Comparison of ENCODE assay signal across 8 cellular contexts in the genomic region with DNA sequence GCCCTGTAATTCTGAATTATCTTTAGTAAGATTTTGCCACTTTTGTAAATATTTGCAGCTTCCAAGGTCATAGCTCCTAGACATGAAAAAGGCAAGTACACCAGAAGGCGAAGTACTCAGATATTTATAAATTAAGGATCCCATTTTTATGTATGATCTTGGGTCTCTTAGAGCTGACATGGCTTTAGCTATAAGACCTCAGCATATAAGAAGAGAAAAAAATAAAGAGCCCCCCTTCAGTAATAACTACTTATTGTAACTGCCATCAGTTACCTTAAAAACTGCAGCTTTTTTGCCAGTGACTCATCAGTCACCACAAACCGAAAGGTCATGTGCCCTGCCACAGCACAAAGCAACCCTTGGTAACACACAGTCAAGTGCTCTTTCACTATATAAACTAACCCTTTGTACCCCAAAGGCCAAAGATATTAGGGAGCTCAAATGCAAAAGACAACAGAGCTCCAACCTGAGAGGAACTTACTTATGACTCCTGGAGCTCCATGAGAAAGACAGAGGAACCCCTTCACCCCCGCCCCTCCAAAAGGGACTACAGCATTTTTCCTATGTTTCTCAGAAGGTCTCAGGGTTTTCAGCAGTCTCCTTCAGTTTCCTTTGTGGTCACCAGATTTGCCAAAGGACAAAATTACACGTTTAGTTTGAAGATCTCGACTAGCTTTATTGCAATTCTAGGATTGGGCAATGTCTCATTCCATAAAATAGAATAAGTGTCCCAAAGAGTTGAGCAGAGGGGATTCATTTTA.
DNase-seq lines count a peak whose midpoint lies in the region; TF ChIP-seq lines count a peak whose summit lies in the region.

No MANE protein-coding gene starts in this region.

- H3K36me3 ChIP-seq in Loucy (ENCODE audit: insufficient read depth, low read length) (no peaks in the 10 kb centered on the region), liver (ENCODE audit: control insufficient read depth in 4 of 4, insufficient read depth in 3 of 4, low read depth in 1 of 4, low read length in 3 of 4) (no peaks in the 10 kb centered on the region)

- no peak overlapping the region for H2AFZ ChIP-seq in Loucy (ENCODE audit: low read length)

- no peaks in the 10 kb centered on the region for H3K27me3 ChIP-seq in Loucy (ENCODE audit: insufficient read depth, low read length, poor library complexity, severe bottlenecking)
- no peaks in the 10 kb centered on the region for H3K27me3 ChIP-seq in liver (ENCODE audit: control insufficient read depth in 4 of 4, insufficient read depth in 4 of 4, low read length in 3 of 4)

- DNase-seq in GM12864 (ENCODE audit: low read depth): peak; percentile 25
- DNase-seq in HCEC 1CT: peak; percentile 77
- DNase-seq in activated T-cell treated with anti-CD3 and anti-CD28 coated beads for 24 hours (ENCODE audit: low read depth): peak; percentile 37
- DNase-seq in NCI-H1694 treated with DMSO at 0.1 percent for 48 hours (lab: John Stamatoyannopoulos, UW): no peak
- no peak for DNase-seq in dermis blood vessel endothelial cell
- DNase-seq in NCI-H2227 treated with DMSO at 0.1 percent for 48 hours (lab: John Stamatoyannopoulos, UW): no peak

- peak overlapping the region; percentile 70 for H3K9ac ChIP-seq in Loucy (ENCODE audit: low read depth, low read length, poor library complexity, severe bottlenecking)
- peak overlapping the region in 1 of 2 donors; percentile 43 for H3K9ac ChIP-seq in liver (ENCODE audit: low read depth in 1 of 2, low read length in 2 of 2)

- TF ChIP-seq CTCF in GM12864 (IDR thresholded peaks at IDR 0.05; ENCODE audit: low read depth, low read length, missing control alignments): no peak
- TF ChIP-seq CTCF in Loucy (conservative IDR thresholded peaks at IDR 0.05; ENCODE audit: low read length): no peak
- no peak for TF ChIP-seq CTCF in liver (IDR thresholded peaks at IDR 0.05; ENCODE audit: low read depth, low read length, missing input control)

- H3K9me3 ChIP-seq in Loucy (ENCODE audit: insufficient read depth, low read depth, low read length): no peaks in the 10 kb centered on the region
- H3K9me3 ChIP-seq in liver (ENCODE audit: control insufficient read depth in 4 of 4, low read length in 3 of 4): no peaks in the 10 kb centered on the region

- peak overlapping the region; percentile 25 to 42 for H3K27ac ChIP-seq in liver (ENCODE audit: low read depth in 1 of 2, low read length in 2 of 2)

- H3K4me1 ChIP-seq in Loucy (ENCODE audit: insufficient read depth, low read length, poor library complexity, severe bottlenecking): peaks cover 60% of the 10 kb centered on the region
- H3K4me1 ChIP-seq in liver (ENCODE audit: control insufficient read depth in 4 of 4, insufficient read depth in 4 of 4, low read length in 3 of 4): peaks cover 0 to 7% (median 0%) of the 10 kb centered on the region in 4 donors

- H3K79me2 ChIP-seq in Loucy (ENCODE audit: insufficient read depth, low read length): no peaks in the 10 kb centered on the region

- H4K20me1 ChIP-seq in Loucy (ENCODE audit: insufficient read depth, low read length, poor library complexity, severe bottlenecking): no peaks in the 10 kb centered on the region

- H3K4me2 ChIP-seq in Loucy (ENCODE audit: low read depth, low read length, poor library complexity, severe bottlenecking): peak overlapping the region; percentile 69

- H3F3A ChIP-seq in Loucy (ENCODE audit: low read depth): peaks cover 9% of the 10 kb centered on the region; the same call in 1 of the 2 replicates

- H3K4me3 ChIP-seq in GM12864 (ENCODE audit: low read depth, low read length): no peak overlapping the region
- peak overlapping the region; percentile 59 for H3K4me3 ChIP-seq in Loucy (ENCODE audit: low read length, poor library complexity, severe bottlenecking)
- H3K4me3 ChIP-seq in liver (ENCODE audit: low read depth in 1 of 3, low read length in 3 of 3): no peak overlapping the region

- no peaks in the 10 kb centered on the region for H3K9me2 ChIP-seq in Loucy (replicated peaks; ENCODE audit: low read depth, low read length)

- peak; percentile 42 to 53 for TF ChIP-seq RAD21 in liver (IDR thresholded peaks at IDR 0.05)

- 50% methylated on average over 5 of the region's 5 CpGs for WGBS in liver

TF ChIP-seq in liver, 16 proteins besides CTCF, POLR2A, EP300 and RAD21:
- TF ChIP-seq HNF4G (IDR thresholded peaks at IDR 0.05): no peak
- TF ChIP-seq RXRA (IDR thresholded peaks at IDR 0.05): peak; percentile 85 to 87
- TF ChIP-seq, protein P1, sequence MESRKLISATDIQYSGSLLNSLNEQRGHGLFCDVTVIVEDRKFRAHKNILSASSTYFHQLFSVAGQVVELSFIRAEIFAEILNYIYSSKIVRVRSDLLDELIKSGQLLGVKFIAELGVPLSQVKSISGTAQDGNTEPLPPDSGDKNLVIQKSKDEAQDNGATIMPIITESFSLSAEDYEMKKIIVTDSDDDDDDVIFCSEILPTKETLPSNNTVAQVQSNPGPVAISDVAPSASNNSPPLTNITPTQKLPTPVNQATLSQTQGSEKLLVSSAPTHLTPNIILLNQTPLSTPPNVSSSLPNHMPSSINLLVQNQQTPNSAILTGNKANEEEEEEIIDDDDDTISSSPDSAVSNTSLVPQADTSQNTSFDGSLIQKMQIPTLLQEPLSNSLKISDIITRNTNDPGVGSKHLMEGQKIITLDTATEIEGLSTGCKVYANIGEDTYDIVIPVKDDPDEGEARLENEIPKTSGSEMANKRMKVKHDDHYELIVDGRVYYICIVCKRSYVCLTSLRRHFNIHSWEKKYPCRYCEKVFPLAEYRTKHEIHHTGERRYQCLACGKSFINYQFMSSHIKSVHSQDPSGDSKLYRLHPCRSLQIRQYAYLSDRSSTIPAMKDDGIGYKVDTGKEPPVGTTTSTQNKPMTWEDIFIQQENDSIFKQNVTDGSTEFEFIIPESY (IDR thresholded peaks at IDR 0.05): peak; percentile 34
- TF ChIP-seq JUND (IDR thresholded peaks at IDR 0.05): peak; percentile 97 to 98
- TF ChIP-seq, protein P2, sequence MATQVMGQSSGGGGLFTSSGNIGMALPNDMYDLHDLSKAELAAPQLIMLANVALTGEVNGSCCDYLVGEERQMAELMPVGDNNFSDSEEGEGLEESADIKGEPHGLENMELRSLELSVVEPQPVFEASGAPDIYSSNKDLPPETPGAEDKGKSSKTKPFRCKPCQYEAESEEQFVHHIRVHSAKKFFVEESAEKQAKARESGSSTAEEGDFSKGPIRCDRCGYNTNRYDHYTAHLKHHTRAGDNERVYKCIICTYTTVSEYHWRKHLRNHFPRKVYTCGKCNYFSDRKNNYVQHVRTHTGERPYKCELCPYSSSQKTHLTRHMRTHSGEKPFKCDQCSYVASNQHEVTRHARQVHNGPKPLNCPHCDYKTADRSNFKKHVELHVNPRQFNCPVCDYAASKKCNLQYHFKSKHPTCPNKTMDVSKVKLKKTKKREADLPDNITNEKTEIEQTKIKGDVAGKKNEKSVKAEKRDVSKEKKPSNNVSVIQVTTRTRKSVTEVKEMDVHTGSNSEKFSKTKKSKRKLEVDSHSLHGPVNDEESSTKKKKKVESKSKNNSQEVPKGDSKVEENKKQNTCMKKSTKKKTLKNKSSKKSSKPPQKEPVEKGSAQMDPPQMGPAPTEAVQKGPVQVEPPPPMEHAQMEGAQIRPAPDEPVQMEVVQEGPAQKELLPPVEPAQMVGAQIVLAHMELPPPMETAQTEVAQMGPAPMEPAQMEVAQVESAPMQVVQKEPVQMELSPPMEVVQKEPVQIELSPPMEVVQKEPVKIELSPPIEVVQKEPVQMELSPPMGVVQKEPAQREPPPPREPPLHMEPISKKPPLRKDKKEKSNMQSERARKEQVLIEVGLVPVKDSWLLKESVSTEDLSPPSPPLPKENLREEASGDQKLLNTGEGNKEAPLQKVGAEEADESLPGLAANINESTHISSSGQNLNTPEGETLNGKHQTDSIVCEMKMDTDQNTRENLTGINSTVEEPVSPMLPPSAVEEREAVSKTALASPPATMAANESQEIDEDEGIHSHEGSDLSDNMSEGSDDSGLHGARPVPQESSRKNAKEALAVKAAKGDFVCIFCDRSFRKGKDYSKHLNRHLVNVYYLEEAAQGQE (IDR thresholded peaks at IDR 0.05): peak; percentile 66
- peak; percentile 61 to 71 for TF ChIP-seq HNF4A (conservative IDR thresholded peaks at IDR 0.05)
- no peak for TF ChIP-seq EGR1 (IDR thresholded peaks at IDR 0.05; ENCODE audit: low read depth in 2 of 2)
- TF ChIP-seq GABPA (IDR thresholded peaks at IDR 0.05 in 1 of 2, conservative IDR thresholded peaks at IDR 0.05 in 1 of 2): no peak
- TF ChIP-seq FOXA2 (IDR thresholded peaks at IDR 0.05): peak; percentile 14
- TF ChIP-seq SP1 (IDR thresholded peaks at IDR 0.05): peak; percentile 72
- TF ChIP-seq NR2F2 (IDR thresholded peaks at IDR 0.05): no peak
- TF ChIP-seq, protein P3, sequence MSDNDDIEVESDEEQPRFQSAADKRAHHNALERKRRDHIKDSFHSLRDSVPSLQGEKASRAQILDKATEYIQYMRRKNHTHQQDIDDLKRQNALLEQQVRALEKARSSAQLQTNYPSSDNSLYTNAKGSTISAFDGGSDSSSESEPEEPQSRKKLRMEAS (IDR thresholded peaks at IDR 0.05): no peak
- no peak for TF ChIP-seq TAF1 (conservative IDR thresholded peaks at IDR 0.05)
- no peak for TF ChIP-seq YY1 (IDR thresholded peaks at IDR 0.05)
- TF ChIP-seq, protein P4, sequence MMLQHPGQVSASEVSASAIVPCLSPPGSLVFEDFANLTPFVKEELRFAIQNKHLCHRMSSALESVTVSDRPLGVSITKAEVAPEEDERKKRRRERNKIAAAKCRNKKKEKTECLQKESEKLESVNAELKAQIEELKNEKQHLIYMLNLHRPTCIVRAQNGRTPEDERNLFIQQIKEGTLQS (IDR thresholded peaks at IDR 0.05): peak; percentile 86
- TF ChIP-seq FOXA1 (IDR thresholded peaks at IDR 0.05): peak; percentile 8

Comparison
In these comparisons a context has a peak if more than half of its experiments do, and no peak if none do; other contexts are left out.
1. DNase-seq: peak in GM12864 (single experiment), HCEC 1CT (single experiment) and activated T-cell treated with anti-CD3 and anti-CD28 coated beads for 24 hours (single experiment); none in NCI-H1694 treated with DMSO at 0.1 percent for 48 hours (single experiment), dermis blood vessel endothelial cell (single experiment) and NCI-H2227 treated with DMSO at 0.1 percent for 48 hours (single experiment).